Comparison of ENCODE assay signal across 31 cellular contexts in genomic region chr2:11285499-11285898, GRCh38.
"Had no signal": no experiment of that assay in that cellular context is flagged by ENCODE, and none has a peak within 500 bp of the region (broad histone marks: within the 10 kb centered on the region; RNA-seq: fewer than 3 reads in every experiment).

No MANE protein-coding gene starts in this region.

- H3K27me3 ChIP-seq: ascending aorta, breast epithelium, cardiac muscle cell, dorsolateral prefrontal cortex, heart left ventricle had no signal

- H3K4me3 Mint-ChIP-seq: activated CD4-positive, alpha-beta memory T cell treated with anti-CD3 and anti-CD28 coated beads, Interleukin-2, amount 10 ng/mL, durations not matched to agents 7 days and 5 days; activated CD4-positive, alpha-beta T cell treated with anti-CD3 and anti-CD28 coated beads, Interleukin-2, amount 10 ng/mL, durations not matched to agents 7 days and 5 days; activated naive CD8-positive, alpha-beta T cell; activated T-cell treated with anti-CD3 and anti-CD28 coated beads, Interleukin-2, amount 50 U/mL, for 24 hours; activated T-cell treated with anti-CD3 and anti-CD28 coated beads, Interleukin-2, amount 50 U/mL, for 72 hours; brain; dendritic cell treated with granulocyte-macrophage colony-stimulating factor and Interleukin-4, amounts not matched to agents 40 ng/mL and 50 ng/mL, for 4 days; endodermal cell; WTC11 had no signal

- H3K27ac ChIP-seq: ascending aorta, breast epithelium, cardiac muscle cell, coronary artery, VCaP had no signal

- H3K27me3 Mint-ChIP-seq: activated CD4-positive, alpha-beta memory T cell treated with anti-CD3 and anti-CD28 coated beads, Interleukin-2, amount 10 ng/mL, durations not matched to agents 7 days and 5 days; activated CD4-positive, alpha-beta T cell treated with anti-CD3 and anti-CD28 coated beads, Interleukin-2, amount 10 ng/mL, durations not matched to agents 7 days and 5 days; activated naive CD8-positive, alpha-beta T cell; activated T-cell treated with anti-CD3 and anti-CD28 coated beads, Interleukin-2, amount 50 U/mL, for 24 hours; brain; dendritic cell treated with granulocyte-macrophage colony-stimulating factor and Interleukin-4, amounts not matched to agents 40 ng/mL and 50 ng/mL, for 4 days had no signal

- H3K27ac Mint-ChIP-seq: activated CD4-positive, alpha-beta memory T cell treated with anti-CD3 and anti-CD28 coated beads, Interleukin-2, amount 10 ng/mL, durations not matched to agents 7 days and 5 days; activated CD4-positive, alpha-beta T cell treated with anti-CD3 and anti-CD28 coated beads, Interleukin-2, amount 10 ng/mL, durations not matched to agents 7 days and 5 days; activated naive CD8-positive, alpha-beta T cell; activated T-cell treated with anti-CD3 and anti-CD28 coated beads, Interleukin-2, amount 50 U/mL, for 24 hours; activated T-cell treated with anti-CD3 and anti-CD28 coated beads, Interleukin-2, amount 50 U/mL, for 72 hours; dendritic cell treated with granulocyte-macrophage colony-stimulating factor and Interleukin-4, amounts not matched to agents 40 ng/mL and 50 ng/mL, for 4 days; endodermal cell; WTC11 had no signal

- H3K4me3 ChIP-seq: ascending aorta, breast epithelium, cardiac muscle cell, coronary artery, dorsolateral prefrontal cortex, heart left ventricle had no signal

- DNase-seq: activated CD4-positive, alpha-beta memory T cell treated with anti-CD3 and anti-CD28 coated beads, Interleukin-2, amount 10 ng/mL, durations not matched to agents 7 days and 5 days; activated CD4-positive, alpha-beta T cell treated with anti-CD3 and anti-CD28 coated beads for 1 hour; activated CD4-positive, alpha-beta T cell treated with anti-CD3 and anti-CD28 coated beads for 4 hours; activated CD4-positive, alpha-beta T cell treated with anti-CD3 and anti-CD28 coated beads, Interleukin-2, amount 10 ng/mL, durations not matched to agents 7 days and 5 days; activated CD4-positive, alpha-beta T cell treated with anti-CD3 and anti-CD28 coated beads, Interleukin-2, amount 50 U/mL, for 4 hours; activated CD8-positive, alpha-beta memory T cell treated with anti-CD3 and anti-CD28 coated beads, Interleukin-2, amount 50 U/mL, for 48 hours; activated gamma-delta T cell; activated naive CD4-positive, alpha-beta T cell treated with anti-CD3 and anti-CD28 coated beads, Interleukin-2, amount 50 U/mL, for 16 hours; activated naive CD4-positive, alpha-beta T cell treated with Interleukin-2 at 50 U/mL for 16 hours; activated T-cell treated with anti-CD3 and anti-CD28 coated beads for 4 hours; activated T-cell treated with anti-CD3 and anti-CD28 coated beads, Interleukin-2, amount 50 U/mL, for 24 hours; activated T-cell treated with anti-CD3 and anti-CD28 coated beads, Interleukin-2, amount 50 U/mL, for 72 hours; central memory CD4-positive, alpha-beta T cell; cerebellar nuclear complex; dorsolateral prefrontal cortex; effector memory CD4-positive, alpha-beta T cell; endodermal cell; foreskin fibroblast; glutamatergic neuron; heart left ventricle; T-helper 2 cell had no signal

- H3K9me3 ChIP-seq: ascending aorta, breast epithelium had no signal

- H3K4me1 Mint-ChIP-seq: activated CD4-positive, alpha-beta memory T cell treated with anti-CD3 and anti-CD28 coated beads, Interleukin-2, amount 10 ng/mL, durations not matched to agents 7 days and 5 days had no signal

- H3K4me1 ChIP-seq: breast epithelium had no signal

- ATAC-seq: activated T-cell treated with anti-CD3 and anti-CD28 coated beads, Interleukin-2, amount 50 U/mL, for 72 hours; esophagus mucosa; heart left ventricle; WTC11 had no signal

- H3K36me3 ChIP-seq: breast epithelium had no signal
